1 cellular context compared by ENCODE assay signal in genomic region chr5:168393773-168394172, GRCh38.
TF ChIP-seq lines count a peak whose summit lies in the region.

No MANE protein-coding gene starts in this region.

TF ChIP-seq in HepG2, 621 proteins besides CTCF, POLR2A, EP300 and RAD21 (continued from another document):
- TF ChIP-seq, protein P1, sequence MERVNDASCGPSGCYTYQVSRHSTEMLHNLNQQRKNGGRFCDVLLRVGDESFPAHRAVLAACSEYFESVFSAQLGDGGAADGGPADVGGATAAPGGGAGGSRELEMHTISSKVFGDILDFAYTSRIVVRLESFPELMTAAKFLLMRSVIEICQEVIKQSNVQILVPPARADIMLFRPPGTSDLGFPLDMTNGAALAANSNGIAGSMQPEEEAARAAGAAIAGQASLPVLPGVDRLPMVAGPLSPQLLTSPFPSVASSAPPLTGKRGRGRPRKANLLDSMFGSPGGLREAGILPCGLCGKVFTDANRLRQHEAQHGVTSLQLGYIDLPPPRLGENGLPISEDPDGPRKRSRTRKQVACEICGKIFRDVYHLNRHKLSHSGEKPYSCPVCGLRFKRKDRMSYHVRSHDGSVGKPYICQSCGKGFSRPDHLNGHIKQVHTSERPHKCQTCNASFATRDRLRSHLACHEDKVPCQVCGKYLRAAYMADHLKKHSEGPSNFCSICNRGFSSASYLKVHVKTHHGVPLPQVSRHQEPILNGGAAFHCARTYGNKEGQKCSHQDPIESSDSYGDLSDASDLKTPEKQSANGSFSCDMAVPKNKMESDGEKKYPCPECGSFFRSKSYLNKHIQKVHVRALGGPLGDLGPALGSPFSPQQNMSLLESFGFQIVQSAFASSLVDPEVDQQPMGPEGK (CRISPR knock-in tag; IDR thresholded peaks at IDR 0.05) = peak; percentile 35; the same call in 1 of the 2 replicates
- TF ChIP-seq XBP1 (CRISPR knock-in tag; IDR thresholded peaks at IDR 0.05) = no peak
- TF ChIP-seq ZFP62 (CRISPR knock-in tag; IDR thresholded peaks at IDR 0.05) = no peak
- TF ChIP-seq DNMT1 (CRISPR knock-in tag; IDR thresholded peaks at IDR 0.05) = no peak
- no peak for TF ChIP-seq PAF1 (CRISPR knock-in tag; IDR thresholded peaks at IDR 0.05)
- TF ChIP-seq ZNF264 (CRISPR knock-in tag; IDR thresholded peaks at IDR 0.05) = no peak
- TF ChIP-seq, protein P2, sequence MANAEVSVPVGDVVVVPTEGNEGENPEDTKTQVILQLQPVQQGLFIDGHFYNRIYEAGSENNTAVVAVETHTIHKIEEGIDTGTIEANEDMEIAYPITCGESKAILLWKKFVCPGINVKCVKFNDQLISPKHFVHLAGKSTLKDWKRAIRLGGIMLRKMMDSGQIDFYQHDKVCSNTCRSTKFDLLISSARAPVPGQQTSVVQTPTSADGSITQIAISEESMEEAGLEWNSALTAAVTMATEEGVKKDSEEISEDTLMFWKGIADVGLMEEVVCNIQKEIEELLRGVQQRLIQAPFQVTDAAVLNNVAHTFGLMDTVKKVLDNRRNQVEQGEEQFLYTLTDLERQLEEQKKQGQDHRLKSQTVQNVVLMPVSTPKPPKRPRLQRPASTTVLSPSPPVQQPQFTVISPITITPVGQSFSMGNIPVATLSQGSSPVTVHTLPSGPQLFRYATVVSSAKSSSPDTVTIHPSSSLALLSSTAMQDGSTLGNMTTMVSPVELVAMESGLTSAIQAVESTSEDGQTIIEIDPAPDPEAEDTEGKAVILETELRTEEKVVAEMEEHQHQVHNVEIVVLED (CRISPR knock-in tag; IDR thresholded peaks at IDR 0.05; ENCODE audit: borderline replicate concordance) = no peak
- TF ChIP-seq MIXL1 (CRISPR knock-in tag; IDR thresholded peaks at IDR 0.05) = 0 out of 2 replicates have a peak, but pooled peaks have one; percentile 33
- TF ChIP-seq ZNF720 (CRISPR knock-in tag; IDR thresholded peaks at IDR 0.05) = no peak
- TF ChIP-seq REPIN1 (CRISPR knock-in tag; IDR thresholded peaks at IDR 0.05; ENCODE audit: borderline replicate concordance, low read depth) = 0 out of 2 replicates have a peak, but pooled peaks have one; percentile 28
- TF ChIP-seq HBP1 (CRISPR knock-in tag; IDR thresholded peaks at IDR 0.05; ENCODE audit: low read depth) = no peak
- no peak for TF ChIP-seq HNRNPLL (IDR thresholded peaks at IDR 0.05; ENCODE audit: low read depth, low read length, poor library complexity, severe bottlenecking)
- TF ChIP-seq ZNF282 (IDR thresholded peaks at IDR 0.05; ENCODE audit: partially characterized antibody) = no peak
- no peak for TF ChIP-seq ZFX (CRISPR knock-in tag; IDR thresholded peaks at IDR 0.05; ENCODE audit: low read depth)
- 0 out of 2 replicates have a peak, but pooled peaks have one; percentile 14 for TF ChIP-seq POGZ (CRISPR knock-in tag; IDR thresholded peaks at IDR 0.05)
- TF ChIP-seq, protein P3, sequence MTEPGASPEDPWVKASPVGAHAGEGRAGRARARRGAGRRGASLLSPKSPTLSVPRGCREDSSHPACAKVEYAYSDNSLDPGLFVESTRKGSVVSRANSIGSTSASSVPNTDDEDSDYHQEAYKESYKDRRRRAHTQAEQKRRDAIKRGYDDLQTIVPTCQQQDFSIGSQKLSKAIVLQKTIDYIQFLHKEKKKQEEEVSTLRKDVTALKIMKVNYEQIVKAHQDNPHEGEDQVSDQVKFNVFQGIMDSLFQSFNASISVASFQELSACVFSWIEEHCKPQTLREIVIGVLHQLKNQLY (CRISPR knock-in tag; IDR thresholded peaks at IDR 0.05) = no peak
- TF ChIP-seq NFAT5 (CRISPR knock-in tag; IDR thresholded peaks at IDR 0.05) = no peak
- no peak for TF ChIP-seq KLF12 (CRISPR knock-in tag; IDR thresholded peaks at IDR 0.05; ENCODE audit: borderline replicate concordance)
- peak; percentile 53 for TF ChIP-seq HNF1A (IDR thresholded peaks at IDR 0.05; ENCODE audit: low read depth)
- peak; percentile 77; the same call in 1 of the 2 replicates for TF ChIP-seq HNF1A (CRISPR knock-in tag; IDR thresholded peaks at IDR 0.05; ENCODE audit: borderline replicate concordance)
- no peak for TF ChIP-seq FOXP1 (IDR thresholded peaks at IDR 0.05)
- 0 out of 2 replicates have a peak, but pooled peaks have one; percentile 17 for TF ChIP-seq FOXP1 (CRISPR knock-in tag; IDR thresholded peaks at IDR 0.05)
- TF ChIP-seq STAT5B (CRISPR knock-in tag; IDR thresholded peaks at IDR 0.05) = no peak
- no peak for TF ChIP-seq ZNF772 (CRISPR knock-in tag; IDR thresholded peaks at IDR 0.05)
- TF ChIP-seq ZNF83 (CRISPR knock-in tag; IDR thresholded peaks at IDR 0.05; ENCODE audit: borderline replicate concordance) = no peak
- TF ChIP-seq ZBTB38 (CRISPR knock-in tag; IDR thresholded peaks at IDR 0.05) = no peak
TF ChIP-seq in HepG2: peak in this region for 18.
